Comparison of ENCODE assay signal across 1 cellular context in genomic region chr2:11746376-11746806, GRCh38.
TF ChIP-seq lines count a peak whose summit lies in the region.

Gene LPIN1, plus strand, starts transcription at chr2:11746632. Its CDS starts 18,910 bp downstream, at chr2:11765542.

TF ChIP-seq in HepG2, 621 proteins besides CTCF, POLR2A, EP300 and RAD21 (continued from another document and continues in another):
- TF ChIP-seq PCBP1 (IDR thresholded peaks at IDR 0.05; ENCODE audit: borderline replicate concordance, low read depth, low read length) (0 out of 2 replicates have a peak, but pooled peaks have one; percentile 51), TFE3 (CRISPR knock-in tag; IDR thresholded peaks at IDR 0.05) (no peak), ZNF451 (CRISPR knock-in tag; IDR thresholded peaks at IDR 0.05) (no peak), ZNF773 (CRISPR knock-in tag; IDR thresholded peaks at IDR 0.05; ENCODE audit: borderline replicate concordance) (no peak), BRD4 (CRISPR knock-in tag; IDR thresholded peaks at IDR 0.05) (no peak), GATAD2A (CRISPR knock-in tag; IDR thresholded peaks at IDR 0.05) (0 out of 2 replicates have a peak, but pooled peaks have one; percentile 15), CENPX (CRISPR knock-in tag; IDR thresholded peaks at IDR 0.05) (no peak), HBP1 (CRISPR knock-in tag; IDR thresholded peaks at IDR 0.05; ENCODE audit: low read depth) (0 out of 2 replicates have a peak, but pooled peaks have one; percentile 51), ZNF275 (CRISPR knock-in tag; IDR thresholded peaks at IDR 0.05; ENCODE audit: borderline replicate concordance) (0 out of 2 replicates have a peak, but pooled peaks have one; percentile 8), ARID5B (CRISPR knock-in tag; IDR thresholded peaks at IDR 0.05) (peak; percentile 14; the same call in 1 of the 2 replicates), ZNF280B (CRISPR knock-in tag; IDR thresholded peaks at IDR 0.05; ENCODE audit: borderline replicate concordance) (no peak), ZSCAN9 (CRISPR knock-in tag; IDR thresholded peaks at IDR 0.05; ENCODE audit: borderline replicate concordance) (no peak), MNT (IDR thresholded peaks at IDR 0.05) (peak; percentile 53; the same call in 1 of the 2 replicates), ZBTB7B (CRISPR knock-in tag; IDR thresholded peaks at IDR 0.05) (no peak), KLF12 (CRISPR knock-in tag; IDR thresholded peaks at IDR 0.05; ENCODE audit: borderline replicate concordance) (no peak), NR2F2 (IDR thresholded peaks at IDR 0.05; ENCODE audit: borderline replicate concordance, low read depth) (peak; percentile 9; the same call in 1 of the 2 replicates), ZNF687 (CRISPR knock-in tag; IDR thresholded peaks at IDR 0.05) (peak; percentile 62; the same call in 1 of the 2 replicates), ZNF746 (CRISPR knock-in tag; IDR thresholded peaks at IDR 0.05) (peak; percentile 9; the same call in 1 of the 2 replicates), PTBP1 (IDR thresholded peaks at IDR 0.05; ENCODE audit: low read depth, low read length, poor library complexity, severe bottlenecking) (no peak), FOXP4 (CRISPR knock-in tag; IDR thresholded peaks at IDR 0.05) (0 out of 2 replicates have a peak, but pooled peaks have one; percentile 9), STAT6 (CRISPR knock-in tag; IDR thresholded peaks at IDR 0.05; ENCODE audit: borderline replicate concordance) (no peak), UBTF (CRISPR knock-in tag; IDR thresholded peaks at IDR 0.05) (no peak; the same call in none of the 2 replicates), SRY (CRISPR knock-in tag; IDR thresholded peaks at IDR 0.05) (peak; percentile 58; the same call in 1 of the 2 replicates), HNRNPK (IDR thresholded peaks at IDR 0.05; ENCODE audit: low read depth, low read length, poor library complexity, severe bottlenecking) (peak; percentile 6), KDM5B (CRISPR knock-in tag; IDR thresholded peaks at IDR 0.05; ENCODE audit: borderline replicate concordance) (0 out of 2 replicates have a peak, but pooled peaks have one; percentile 2)
